In genomic region chr19:11164879-11165406, GRCh38 we compare ENCODE assay signal across 2 cellular contexts.
A peak's percentile ranks its signal among the peaks of the same experiment; 100 is the strongest.
TF ChIP-seq lines count a peak whose summit lies in the region.

No MANE protein-coding gene starts in this region.

TF ChIP-seq in liver, 16 proteins besides CTCF, POLR2A, EP300 and RAD21:
- no peak for TF ChIP-seq GABPA (IDR thresholded peaks at IDR 0.05 in 1 of 2, conservative IDR thresholded peaks at IDR 0.05 in 1 of 2)
- no peak for TF ChIP-seq NR2F2 (IDR thresholded peaks at IDR 0.05)
- no peak for TF ChIP-seq ZBTB33 (IDR thresholded peaks at IDR 0.05)
- TF ChIP-seq HNF4G (IDR thresholded peaks at IDR 0.05) = no peak
- no peak for TF ChIP-seq HNF4A (conservative IDR thresholded peaks at IDR 0.05)
- TF ChIP-seq SP1 (IDR thresholded peaks at IDR 0.05) = peak; percentile 11
- TF ChIP-seq RXRA (IDR thresholded peaks at IDR 0.05) = peak in 1 of 2 donors; percentile 15
- peak; percentile 16 for TF ChIP-seq REST (IDR thresholded peaks at IDR 0.05)
- TF ChIP-seq, protein P1, sequence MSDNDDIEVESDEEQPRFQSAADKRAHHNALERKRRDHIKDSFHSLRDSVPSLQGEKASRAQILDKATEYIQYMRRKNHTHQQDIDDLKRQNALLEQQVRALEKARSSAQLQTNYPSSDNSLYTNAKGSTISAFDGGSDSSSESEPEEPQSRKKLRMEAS (IDR thresholded peaks at IDR 0.05) = peak; percentile 48
- TF ChIP-seq EGR1 (IDR thresholded peaks at IDR 0.05; ENCODE audit: low read depth in 2 of 2) = no peak
- no peak for TF ChIP-seq YY1 (IDR thresholded peaks at IDR 0.05)
- no peak for TF ChIP-seq FOXA1 (IDR thresholded peaks at IDR 0.05)
- TF ChIP-seq, protein P2, sequence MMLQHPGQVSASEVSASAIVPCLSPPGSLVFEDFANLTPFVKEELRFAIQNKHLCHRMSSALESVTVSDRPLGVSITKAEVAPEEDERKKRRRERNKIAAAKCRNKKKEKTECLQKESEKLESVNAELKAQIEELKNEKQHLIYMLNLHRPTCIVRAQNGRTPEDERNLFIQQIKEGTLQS (IDR thresholded peaks at IDR 0.05) = no peak
- TF ChIP-seq TAF1 (conservative IDR thresholded peaks at IDR 0.05) = no peak
- TF ChIP-seq FOXA2 (IDR thresholded peaks at IDR 0.05) = no peak
- TF ChIP-seq JUND (IDR thresholded peaks at IDR 0.05) = peak in 1 of 2 donors; percentile 18

TF ChIP-seq in HepG2, 621 proteins besides CTCF, POLR2A, EP300 and RAD21:
- TF ChIP-seq MEIS2 (CRISPR knock-in tag; IDR thresholded peaks at IDR 0.05) (no peak), ZNF557 (CRISPR knock-in tag; IDR thresholded peaks at IDR 0.05) (no peak), AGO2 (optimal IDR thresholded peaks at IDR 0.05; ENCODE audit: low read depth, low read length) (no peak), ZNF577 (CRISPR knock-in tag; IDR thresholded peaks at IDR 0.05; ENCODE audit: borderline replicate concordance, low read depth) (no peak), FOXK2 (IDR thresholded peaks at IDR 0.05) (no peak), EHMT2 (IDR thresholded peaks at IDR 0.05; ENCODE audit: borderline replicate concordance, low read depth, low read length) (no peak)
- TF ChIP-seq, protein P3, sequence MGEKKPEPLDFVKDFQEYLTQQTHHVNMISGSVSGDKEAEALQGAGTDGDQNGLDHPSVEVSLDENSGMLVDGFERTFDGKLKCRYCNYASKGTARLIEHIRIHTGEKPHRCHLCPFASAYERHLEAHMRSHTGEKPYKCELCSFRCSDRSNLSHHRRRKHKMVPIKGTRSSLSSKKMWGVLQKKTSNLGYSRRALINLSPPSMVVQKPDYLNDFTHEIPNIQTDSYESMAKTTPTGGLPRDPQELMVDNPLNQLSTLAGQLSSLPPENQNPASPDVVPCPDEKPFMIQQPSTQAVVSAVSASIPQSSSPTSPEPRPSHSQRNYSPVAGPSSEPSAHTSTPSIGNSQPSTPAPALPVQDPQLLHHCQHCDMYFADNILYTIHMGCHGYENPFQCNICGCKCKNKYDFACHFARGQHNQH (CRISPR knock-in tag; IDR thresholded peaks at IDR 0.05) = no peak
